ENCODE assay signal across 8 cellular contexts in the genomic region with DNA sequence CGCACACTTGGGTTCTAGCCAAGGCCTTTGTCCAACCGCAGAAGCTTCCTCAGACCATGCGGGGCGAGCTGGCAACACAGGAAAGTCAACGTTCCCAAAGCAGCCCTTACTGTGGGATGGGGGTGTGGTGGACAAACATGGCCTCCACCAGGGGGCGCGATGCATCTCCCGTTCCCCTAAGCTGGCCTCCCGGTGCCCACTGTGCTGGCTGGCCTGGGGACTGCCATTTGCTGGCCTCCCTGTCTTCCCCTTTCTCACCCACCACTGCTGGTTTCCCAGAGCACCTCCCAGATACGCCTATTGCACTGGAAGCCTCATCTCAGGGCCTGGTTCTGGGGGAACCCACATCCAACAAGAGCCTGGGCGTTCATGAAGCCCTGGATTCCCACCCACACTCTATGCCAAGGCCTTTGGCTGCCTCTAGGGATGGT.
DNase-seq lines count a peak whose midpoint lies in the region; ATAC-seq and TF ChIP-seq lines count a peak whose summit lies in the region.

No MANE protein-coding gene starts in this region.

- TF ChIP-seq POLR2A in vagina (IDR thresholded peaks at IDR 0.05) = no peak

- intact Hi-C loops in vagina (cut with DNase I) = no loop called here

- TF ChIP-seq CTCF in vagina (IDR thresholded peaks at IDR 0.05) = peak in 1 of 3 experiments; percentile 36

- no peak overlapping the region for H3K4me3 ChIP-seq in vagina

- H3K27ac ChIP-seq in vagina = no peak overlapping the region

- DNase-seq in D341Med (ENCODE audit: low spot score) (peak; percentile 64), KG1 (lab: John Stamatoyannopoulos, UW) (peak; percentile 4), glomerular visceral epithelial cell (ENCODE audit: extremely low spot score) (peak; percentile 3), vagina (ENCODE audit: extremely low spot score in 2 of 2) (no peak)
- DNase-seq in activated CD8-positive, alpha-beta memory T cell treated with anti-CD3 and anti-CD28 coated beads for 24 hours = peak; percentile 78
- DNase-seq in stimulated activated CD4-positive, alpha-beta T cell treated with anti-CD3 and anti-CD28 coated beads, Interleukin-15, amount 100 ng/mL, for 48 hours (ENCODE audit: low read depth in 2 of 2) = peak; percentile 21 to 38

- H3K27me3 ChIP-seq in vagina = no peaks in the 10 kb centered on the region

- H3K36me3 ChIP-seq in vagina = no peaks in the 10 kb centered on the region

- no peaks in the 10 kb centered on the region for H3K9me3 ChIP-seq in vagina

- no peak for ATAC-seq in HG02642 (IDR thresholded peaks at IDR 0.05; ENCODE audit: poor library complexity, unreplicated experiment)
- no peak for ATAC-seq in GM21717 (IDR thresholded peaks at IDR 0.05; ENCODE audit: unreplicated experiment)

- no peaks in the 10 kb centered on the region for H3K4me1 ChIP-seq in vagina

Comparison
In these comparisons a context has a peak if more than half of its experiments do, and no peak if none do; other contexts are left out.
1. DNase-seq: peak in D341Med (single experiment), KG1 (single experiment), activated CD8-positive, alpha-beta memory T cell treated with anti-CD3 and anti-CD28 coated beads for 24 hours (single experiment), glomerular visceral epithelial cell (single experiment) and stimulated activated CD4-positive, alpha-beta T cell treated with anti-CD3 and anti-CD28 coated beads, Interleukin-15, amount 100 ng/mL, for 48 hours (2 of 2); none in vagina (0 of 2).